Comparison of ENCODE assay signal across 8 cellular contexts in the genomic region with DNA sequence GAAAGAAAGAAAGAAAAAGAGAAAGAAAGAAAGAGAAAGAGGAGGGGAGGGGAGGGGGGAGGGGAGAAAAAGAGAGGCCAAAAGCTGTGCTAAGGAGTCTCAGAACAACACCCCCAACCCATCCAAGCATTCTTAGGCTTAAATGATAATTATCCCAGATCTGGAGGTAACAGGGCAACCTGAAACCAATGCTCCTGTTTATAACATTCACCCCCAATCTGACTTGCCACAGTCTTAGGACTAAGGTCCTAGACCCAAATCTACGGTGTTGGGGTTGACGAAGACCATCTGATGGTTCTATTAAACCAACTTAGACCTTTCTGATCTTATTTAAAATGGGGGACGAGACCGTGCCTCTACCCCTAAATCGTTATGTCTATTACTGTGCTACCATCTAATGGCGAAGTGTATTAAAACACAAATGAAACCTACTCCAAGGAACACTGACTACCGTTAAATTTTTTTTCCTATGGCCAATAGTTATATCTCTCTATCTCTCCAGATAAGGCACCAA.
DNase-seq lines count a peak whose midpoint lies in the region; ATAC-seq and TF ChIP-seq lines count a peak whose summit lies in the region.

No MANE protein-coding gene starts in this region.

- intact Hi-C loops in HCT116 (cut with micrococcal nuclease): loop anchor here (1.0 to 10.0 kb wide), 7 partner anchors 202 to 1013 kb away; no protein-coding TSS in a partner anchor

- POLR2A ChIA-PET in HCT116 (lab: Charles Lee): no interaction called here

- no peaks in the 10 kb centered on the region for H3K27me3 Mint-ChIP-seq in endodermal cell (ENCODE audit: insufficient read depth)

- H3K36me3 Mint-ChIP-seq in endodermal cell (ENCODE audit: low read depth): no peaks in the 10 kb centered on the region

- H3K9me2 ChIP-seq in HCT116 (ENCODE audit: insufficient read depth) (no peaks in the 10 kb centered on the region), OCI-LY1 (ENCODE audit: low read depth, low read length) (no peaks in the 10 kb centered on the region)

- H3K36me3 ChIP-seq in HCT116 (ENCODE audit: control insufficient read depth in 1 of 2, insufficient read depth in 2 of 2, low read length in 2 of 2): no peaks in the 10 kb centered on the region
- no peaks in the 10 kb centered on the region for H3K36me3 ChIP-seq in OCI-LY1 (ENCODE audit: insufficient read depth, low read length)
- H3K36me3 ChIP-seq in endodermal cell (ENCODE audit: control insufficient read depth, insufficient read depth, low read length): no peaks in the 10 kb centered on the region
- H3K36me3 ChIP-seq in muscle layer of duodenum (ENCODE audit: control insufficient read depth in 1 of 2, insufficient read depth in 2 of 2, low read length in 2 of 2): no peaks in the 10 kb centered on the region

- H3F3A ChIP-seq in OCI-LY1 (ENCODE audit: insufficient read depth, low read length): no peaks in the 10 kb centered on the region

- no peak for TF ChIP-seq POLR2A in HCT116 (IDR thresholded peaks at IDR 0.05; ENCODE audit: borderline replicate concordance, extremely low read depth, insufficient read depth, insufficient read length)

- no TSS peak for BruUV-seq in HCT116 (replicated peaks; lab: Mats Ljungman, UMichigan)

- H3K27me3 ChIP-seq in HCT116 (ENCODE audit: insufficient read depth, low read length) (no peaks in the 10 kb centered on the region), OCI-LY1 (ENCODE audit: insufficient read depth, low read length) (no peaks in the 10 kb centered on the region), endodermal cell (ENCODE audit: control insufficient read depth, insufficient read depth, low read length, poor library complexity, severe bottlenecking) (no peaks in the 10 kb centered on the region), muscle layer of duodenum (ENCODE audit: low read depth, low read length) (no peaks in the 10 kb centered on the region)

- H3K9ac ChIP-seq in HCT116 (ENCODE audit: low read length) (no peak overlapping the region; the same call in 1 of the 2 replicates), OCI-LY1 (ENCODE audit: low read length) (no peak overlapping the region), endodermal cell (ENCODE audit: extremely low read depth, low read length, poor library complexity, severe bottlenecking) (no peak overlapping the region)

- H3K79me2 ChIP-seq in HCT116 (ENCODE audit: insufficient read depth, low read length) (no peaks in the 10 kb centered on the region), OCI-LY1 (ENCODE audit: insufficient read depth, low read length) (no peaks in the 10 kb centered on the region)

- no peaks in the 10 kb centered on the region for H3K9me3 ChIP-seq in HCT116 (ENCODE audit: control insufficient read depth in 1 of 2, insufficient read depth in 1 of 2, low read depth in 1 of 2, low read length in 2 of 2)
- no peaks in the 10 kb centered on the region for H3K9me3 ChIP-seq in OCI-LY1 (ENCODE audit: low read length)
- H3K9me3 ChIP-seq in endodermal cell (ENCODE audit: control insufficient read depth, low read length): no peaks in the 10 kb centered on the region
- no peaks in the 10 kb centered on the region for H3K9me3 ChIP-seq in muscle layer of duodenum (ENCODE audit: control insufficient read depth in 1 of 2, low read length in 2 of 2)

- DNase-seq in AG09309 (ENCODE audit: low read depth) (no peak), HCT116 (ENCODE audit: low read depth, low spot score) (peak; percentile 55), endodermal cell (peak; percentile 47)
- no peak for DNase-seq in NK-92 treated with Interleukin-12 subunit alpha and Interleukin-12 subunit beta, amount 100 ng/mL, for 24 hours (lab: John Stamatoyannopoulos, UW)

- no peaks in the 10 kb centered on the region for H4K20me1 ChIP-seq in HCT116 (ENCODE audit: insufficient read depth)
- no peaks in the 10 kb centered on the region for H4K20me1 ChIP-seq in OCI-LY1 (ENCODE audit: insufficient read depth, low read length)

- TF ChIP-seq CTCF in AG09309 (IDR thresholded peaks at IDR 0.05; ENCODE audit: control insufficient read depth, insufficient read depth, low read depth, low read length, missing control alignments): peak; percentile 43
- TF ChIP-seq CTCF in HCT116 (IDR thresholded peaks at IDR 0.05 in 2 of 3, conservative IDR thresholded peaks at IDR 0.05 in 1 of 3; ENCODE audit: borderline replicate concordance in 1 of 3, insufficient read depth in 1 of 3, low read depth in 2 of 3, low read length in 2 of 3): peak; percentile 29 to 83 (median 64); a peak in 5 of 6 replicates
- TF ChIP-seq CTCF in OCI-LY1 (IDR thresholded peaks at IDR 0.05; ENCODE audit: low read length): peak; percentile 38; the same call in 1 of the 2 replicates
- peak; percentile 62 for TF ChIP-seq CTCF in endodermal cell (conservative IDR thresholded peaks at IDR 0.05)

- H3K4me3 Mint-ChIP-seq in endodermal cell: no peak overlapping the region

- peaks cover 6% of the 10 kb centered on the region for H3K4me1 Mint-ChIP-seq in endodermal cell

- peak overlapping the region; percentile 44 for H3K4me3 ChIP-seq in AG09309 (ENCODE audit: control insufficient read depth, low read depth, low read length)
- H3K4me3 ChIP-seq in HCT116 (replicated peaks in 1 of 2; ENCODE audit: low read depth in 1 of 2, low read length in 2 of 2): peak overlapping the region; percentile 28 to 33; a peak in 3 of 4 replicates
- H3K4me3 ChIP-seq in OCI-LY1 (ENCODE audit: low read depth, low read length, poor library complexity, severe bottlenecking): no peak overlapping the region
- H3K4me3 ChIP-seq in endodermal cell (ENCODE audit: low read length): no peak overlapping the region
- peak overlapping the region; percentile 57 to 83 for H3K4me3 ChIP-seq in muscle layer of duodenum (ENCODE audit: low read depth in 1 of 2, low read length in 2 of 2)

- H3K27ac Mint-ChIP-seq in endodermal cell: no peak overlapping the region

- ATAC-seq in HCT116 (peak; percentile 91), HG03196 (IDR thresholded peaks at IDR 0.05; ENCODE audit: unreplicated experiment) (no peak), GM18498 (IDR thresholded peaks at IDR 0.05; ENCODE audit: unreplicated experiment) (no peak)

- 44 to 63% methylated on average over 7 of the region's 7 CpGs for WGBS in endodermal cell (ENCODE audit: insufficient coverage in 1 of 2, insufficient read length in 1 of 2), 2 experiments

- TF ChIP-seq RAD21 in HCT116 (IDR thresholded peaks at IDR 0.05; ENCODE audit: low read depth): peak; percentile 96

- no peaks in the 10 kb centered on the region; a peak in 1 of 4 replicates for H3K4me1 ChIP-seq in HCT116 (ENCODE audit: control insufficient read depth in 1 of 2, insufficient read depth in 2 of 2, low read length in 2 of 2)
- no peaks in the 10 kb centered on the region for H3K4me1 ChIP-seq in OCI-LY1 (ENCODE audit: insufficient read depth, low read length, severe bottlenecking)
- H3K4me1 ChIP-seq in endodermal cell (ENCODE audit: control insufficient read depth, insufficient read depth, low read length): no peaks in the 10 kb centered on the region
- peaks cover 0 to 5% of the 10 kb centered on the region in 2 donors for H3K4me1 ChIP-seq in muscle layer of duodenum (ENCODE audit: control insufficient read depth in 1 of 2, insufficient read depth in 2 of 2, low read length in 2 of 2)

- H3K4me2 ChIP-seq in HCT116 (ENCODE audit: low read length): peak overlapping the region; percentile 65
- no peak overlapping the region for H3K4me2 ChIP-seq in OCI-LY1 (ENCODE audit: low read length)

- RAD21 ChIA-PET in HCT116 (lab: Charles Lee; ENCODE audit: low non-redundant PET in 1 of 2, low total read pairs in 2 of 2, uncharacterized antibody in 2 of 2, unreplicated experiment in 2 of 2): no interaction called here

- H3K9me3 Mint-ChIP-seq in endodermal cell: no peaks in the 10 kb centered on the region

- H3K27ac ChIP-seq in HCT116 (ENCODE audit: low read depth, low read length) (no peak overlapping the region), OCI-LY1 (ENCODE audit: low read depth, low read length, poor library complexity, severe bottlenecking) (no peak overlapping the region), endodermal cell (ENCODE audit: low read depth, low read length) (no peak overlapping the region), muscle layer of duodenum (ENCODE audit: low read length) (no peak overlapping the region)

- H2AFZ ChIP-seq in HCT116 (ENCODE audit: low read depth, low read length, poor library complexity, severe bottlenecking) (peak overlapping the region; percentile 8), OCI-LY1 (ENCODE audit: low read length) (no peak overlapping the region)

- CTCF ChIA-PET in HCT116 (lab: Charles Lee): interaction anchor here (0.6 to 2.0 kb wide), 5 partner anchors 12 to 804 kb away, joined by 3 to 7 read pairs (median 5); no protein-coding TSS in a partner anchor

TF ChIP-seq in HCT116, 20 proteins besides CTCF, POLR2A, EP300 and RAD21:
- TF ChIP-seq, protein P1, sequence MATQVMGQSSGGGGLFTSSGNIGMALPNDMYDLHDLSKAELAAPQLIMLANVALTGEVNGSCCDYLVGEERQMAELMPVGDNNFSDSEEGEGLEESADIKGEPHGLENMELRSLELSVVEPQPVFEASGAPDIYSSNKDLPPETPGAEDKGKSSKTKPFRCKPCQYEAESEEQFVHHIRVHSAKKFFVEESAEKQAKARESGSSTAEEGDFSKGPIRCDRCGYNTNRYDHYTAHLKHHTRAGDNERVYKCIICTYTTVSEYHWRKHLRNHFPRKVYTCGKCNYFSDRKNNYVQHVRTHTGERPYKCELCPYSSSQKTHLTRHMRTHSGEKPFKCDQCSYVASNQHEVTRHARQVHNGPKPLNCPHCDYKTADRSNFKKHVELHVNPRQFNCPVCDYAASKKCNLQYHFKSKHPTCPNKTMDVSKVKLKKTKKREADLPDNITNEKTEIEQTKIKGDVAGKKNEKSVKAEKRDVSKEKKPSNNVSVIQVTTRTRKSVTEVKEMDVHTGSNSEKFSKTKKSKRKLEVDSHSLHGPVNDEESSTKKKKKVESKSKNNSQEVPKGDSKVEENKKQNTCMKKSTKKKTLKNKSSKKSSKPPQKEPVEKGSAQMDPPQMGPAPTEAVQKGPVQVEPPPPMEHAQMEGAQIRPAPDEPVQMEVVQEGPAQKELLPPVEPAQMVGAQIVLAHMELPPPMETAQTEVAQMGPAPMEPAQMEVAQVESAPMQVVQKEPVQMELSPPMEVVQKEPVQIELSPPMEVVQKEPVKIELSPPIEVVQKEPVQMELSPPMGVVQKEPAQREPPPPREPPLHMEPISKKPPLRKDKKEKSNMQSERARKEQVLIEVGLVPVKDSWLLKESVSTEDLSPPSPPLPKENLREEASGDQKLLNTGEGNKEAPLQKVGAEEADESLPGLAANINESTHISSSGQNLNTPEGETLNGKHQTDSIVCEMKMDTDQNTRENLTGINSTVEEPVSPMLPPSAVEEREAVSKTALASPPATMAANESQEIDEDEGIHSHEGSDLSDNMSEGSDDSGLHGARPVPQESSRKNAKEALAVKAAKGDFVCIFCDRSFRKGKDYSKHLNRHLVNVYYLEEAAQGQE (IDR thresholded peaks at IDR 0.05; ENCODE audit: low read depth): no peak
- peak; percentile 51 for TF ChIP-seq YY1 (IDR thresholded peaks at IDR 0.05; ENCODE audit: extremely low read depth, insufficient replicate concordance, low read depth, low read length)
TF ChIP-seq in HCT116: peak in this region for 1.

Comparison
In these comparisons a context has a peak if more than half of its experiments do, and no peak if none do; other contexts are left out.
1. DNase-seq: peak in HCT116 (single experiment) and endodermal cell (single experiment); none in AG09309 (single experiment) and NK-92 treated with Interleukin-12 subunit alpha and Interleukin-12 subunit beta, amount 100 ng/mL, for 24 hours (single experiment).
2. H3K4me3 ChIP-seq: peak in AG09309 (single experiment), HCT116 (2 of 2) and muscle layer of duodenum (2 of 2); none in OCI-LY1 (single experiment) and endodermal cell (single experiment).
3. Peak in every context shown above with its lines, with median percentiles within 50 percentile points of each other: CTCF ChIP-seq.